In genomic region chr6:78867370-78868040, GRCh38 we compare ENCODE assay signal across 1 cellular context.
A peak's percentile ranks its signal among the peaks of the same experiment; 100 is the strongest.
TF ChIP-seq lines count a peak whose summit lies in the region.

IRAK1BP1 (plus strand) TSS chr6:78867551; CDS start chr6:78867577, 26 bp downstream.

TF ChIP-seq in HepG2, 621 proteins besides CTCF, POLR2A, EP300 and RAD21 (continued from another document and continues in another):
- TF ChIP-seq FOSL2 (CRISPR knock-in tag; IDR thresholded peaks at IDR 0.05): peak; percentile 25; the same call in 1 of the 2 replicates
- peak; percentile 94 for TF ChIP-seq ZNF687 (CRISPR knock-in tag; IDR thresholded peaks at IDR 0.05)
- no peak for TF ChIP-seq ATF1 (CRISPR knock-in tag; IDR thresholded peaks at IDR 0.05)
- TF ChIP-seq, protein P1, sequence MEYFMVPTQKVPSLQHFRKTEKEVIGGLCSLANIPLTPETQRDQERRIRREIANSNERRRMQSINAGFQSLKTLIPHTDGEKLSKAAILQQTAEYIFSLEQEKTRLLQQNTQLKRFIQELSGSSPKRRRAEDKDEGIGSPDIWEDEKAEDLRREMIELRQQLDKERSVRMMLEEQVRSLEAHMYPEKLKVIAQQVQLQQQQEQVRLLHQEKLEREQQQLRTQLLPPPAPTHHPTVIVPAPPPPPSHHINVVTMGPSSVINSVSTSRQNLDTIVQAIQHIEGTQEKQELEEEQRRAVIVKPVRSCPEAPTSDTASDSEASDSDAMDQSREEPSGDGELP (IDR thresholded peaks at IDR 0.05; ENCODE audit: borderline replicate concordance, low read depth): peak; percentile 85
- TF ChIP-seq ZBTB39 (CRISPR knock-in tag; IDR thresholded peaks at IDR 0.05): no peak
- peak; percentile 59; the same call in 1 of the 2 replicates for TF ChIP-seq ZNF350 (CRISPR knock-in tag; IDR thresholded peaks at IDR 0.05; ENCODE audit: borderline replicate concordance, low read depth)
- TF ChIP-seq BRF2 (CRISPR knock-in tag; IDR thresholded peaks at IDR 0.05): no peak; the same call in 1 of the 2 replicates
- TF ChIP-seq ZBTB8A (CRISPR knock-in tag; IDR thresholded peaks at IDR 0.05; ENCODE audit: borderline replicate concordance, low read depth): no peak
- peak; percentile 57; the same call in 1 of the 2 replicates for TF ChIP-seq MYC (CRISPR knock-in tag; IDR thresholded peaks at IDR 0.05; ENCODE audit: borderline replicate concordance)
- peak; percentile 57; the same call in 1 of the 2 replicates for TF ChIP-seq ZBTB38 (CRISPR knock-in tag; IDR thresholded peaks at IDR 0.05)
- TF ChIP-seq HMGXB3 (CRISPR knock-in tag; IDR thresholded peaks at IDR 0.05; ENCODE audit: borderline replicate concordance): peak; percentile 46; the same call in 1 of the 2 replicates
- 0 out of 2 replicates have a peak, but pooled peaks have one; percentile 32 for TF ChIP-seq ZNF616 (CRISPR knock-in tag; IDR thresholded peaks at IDR 0.05; ENCODE audit: low read depth)
- peak; percentile 83 for TF ChIP-seq SAP130 (CRISPR knock-in tag; IDR thresholded peaks at IDR 0.05; ENCODE audit: low read depth)
- TF ChIP-seq GMEB1 (CRISPR knock-in tag; IDR thresholded peaks at IDR 0.05; ENCODE audit: borderline replicate concordance): peak; percentile 56; the same call in 1 of the 2 replicates
- TF ChIP-seq, protein P2, sequence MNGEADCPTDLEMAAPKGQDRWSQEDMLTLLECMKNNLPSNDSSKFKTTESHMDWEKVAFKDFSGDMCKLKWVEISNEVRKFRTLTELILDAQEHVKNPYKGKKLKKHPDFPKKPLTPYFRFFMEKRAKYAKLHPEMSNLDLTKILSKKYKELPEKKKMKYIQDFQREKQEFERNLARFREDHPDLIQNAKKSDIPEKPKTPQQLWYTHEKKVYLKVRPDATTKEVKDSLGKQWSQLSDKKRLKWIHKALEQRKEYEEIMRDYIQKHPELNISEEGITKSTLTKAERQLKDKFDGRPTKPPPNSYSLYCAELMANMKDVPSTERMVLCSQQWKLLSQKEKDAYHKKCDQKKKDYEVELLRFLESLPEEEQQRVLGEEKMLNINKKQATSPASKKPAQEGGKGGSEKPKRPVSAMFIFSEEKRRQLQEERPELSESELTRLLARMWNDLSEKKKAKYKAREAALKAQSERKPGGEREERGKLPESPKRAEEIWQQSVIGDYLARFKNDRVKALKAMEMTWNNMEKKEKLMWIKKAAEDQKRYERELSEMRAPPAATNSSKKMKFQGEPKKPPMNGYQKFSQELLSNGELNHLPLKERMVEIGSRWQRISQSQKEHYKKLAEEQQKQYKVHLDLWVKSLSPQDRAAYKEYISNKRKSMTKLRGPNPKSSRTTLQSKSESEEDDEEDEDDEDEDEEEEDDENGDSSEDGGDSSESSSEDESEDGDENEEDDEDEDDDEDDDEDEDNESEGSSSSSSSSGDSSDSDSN (CRISPR knock-in tag; IDR thresholded peaks at IDR 0.05): peak; percentile 66
- TF ChIP-seq KDM5B (CRISPR knock-in tag; IDR thresholded peaks at IDR 0.05; ENCODE audit: borderline replicate concordance): peak; percentile 75; the same call in 1 of the 2 replicates
- no peak for TF ChIP-seq ZNF660 (CRISPR knock-in tag; IDR thresholded peaks at IDR 0.05; ENCODE audit: borderline replicate concordance, low read depth)
- peak; percentile 79 for TF ChIP-seq POLR2G (IDR thresholded peaks at IDR 0.05; ENCODE audit: low read depth, low read length)
- peak; percentile 94 for TF ChIP-seq ZNF574 (CRISPR knock-in tag; IDR thresholded peaks at IDR 0.05)
- peak; percentile 36; the same call in 1 of the 2 replicates for TF ChIP-seq ZNF556 (CRISPR knock-in tag; IDR thresholded peaks at IDR 0.05; ENCODE audit: borderline replicate concordance)
- no peak for TF ChIP-seq POLR2AphosphoS2 (IDR thresholded peaks at IDR 0.05; ENCODE audit: low read depth, low read length)
- peak; percentile 91 for TF ChIP-seq SNAPC5 (CRISPR knock-in tag; IDR thresholded peaks at IDR 0.05; ENCODE audit: borderline replicate concordance)
- TF ChIP-seq, protein P3, sequence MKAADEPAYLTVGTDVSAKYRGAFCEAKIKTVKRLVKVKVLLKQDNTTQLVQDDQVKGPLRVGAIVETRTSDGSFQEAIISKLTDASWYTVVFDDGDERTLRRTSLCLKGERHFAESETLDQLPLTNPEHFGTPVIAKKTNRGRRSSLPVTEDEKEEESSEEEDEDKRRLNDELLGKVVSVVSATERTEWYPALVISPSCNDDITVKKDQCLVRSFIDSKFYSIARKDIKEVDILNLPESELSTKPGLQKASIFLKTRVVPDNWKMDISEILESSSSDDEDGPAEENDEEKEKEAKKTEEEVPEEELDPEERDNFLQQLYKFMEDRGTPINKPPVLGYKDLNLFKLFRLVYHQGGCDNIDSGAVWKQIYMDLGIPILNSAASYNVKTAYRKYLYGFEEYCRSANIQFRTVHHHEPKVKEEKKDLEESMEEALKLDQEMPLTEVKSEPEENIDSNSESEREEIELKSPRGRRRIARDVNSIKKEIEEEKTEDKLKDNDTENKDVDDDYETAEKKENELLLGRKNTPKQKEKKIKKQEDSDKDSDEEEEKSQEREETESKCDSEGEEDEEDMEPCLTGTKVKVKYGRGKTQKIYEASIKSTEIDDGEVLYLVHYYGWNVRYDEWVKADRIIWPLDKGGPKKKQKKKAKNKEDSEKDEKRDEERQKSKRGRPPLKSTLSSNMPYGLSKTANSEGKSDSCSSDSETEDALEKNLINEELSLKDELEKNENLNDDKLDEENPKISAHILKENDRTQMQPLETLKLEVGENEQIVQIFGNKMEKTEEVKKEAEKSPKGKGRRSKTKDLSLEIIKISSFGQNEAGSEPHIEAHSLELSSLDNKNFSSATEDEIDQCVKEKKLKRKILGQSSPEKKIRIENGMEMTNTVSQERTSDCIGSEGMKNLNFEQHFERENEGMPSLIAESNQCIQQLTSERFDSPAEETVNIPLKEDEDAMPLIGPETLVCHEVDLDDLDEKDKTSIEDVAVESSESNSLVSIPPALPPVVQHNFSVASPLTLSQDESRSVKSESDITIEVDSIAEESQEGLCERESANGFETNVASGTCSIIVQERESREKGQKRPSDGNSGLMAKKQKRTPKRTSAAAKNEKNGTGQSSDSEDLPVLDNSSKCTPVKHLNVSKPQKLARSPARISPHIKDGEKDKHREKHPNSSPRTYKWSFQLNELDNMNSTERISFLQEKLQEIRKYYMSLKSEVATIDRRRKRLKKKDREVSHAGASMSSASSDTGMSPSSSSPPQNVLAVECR (CRISPR knock-in tag; IDR thresholded peaks at IDR 0.05; ENCODE audit: borderline replicate concordance): peak; percentile 92
- no peak for TF ChIP-seq ZNF792 (CRISPR knock-in tag; IDR thresholded peaks at IDR 0.05)
- no peak for TF ChIP-seq ZNF17 (CRISPR knock-in tag; IDR thresholded peaks at IDR 0.05)
- peak; percentile 65 for TF ChIP-seq ZMYM4 (CRISPR knock-in tag; IDR thresholded peaks at IDR 0.05)
